ENCODE assay signal across 20 cellular contexts in the genomic region with DNA sequence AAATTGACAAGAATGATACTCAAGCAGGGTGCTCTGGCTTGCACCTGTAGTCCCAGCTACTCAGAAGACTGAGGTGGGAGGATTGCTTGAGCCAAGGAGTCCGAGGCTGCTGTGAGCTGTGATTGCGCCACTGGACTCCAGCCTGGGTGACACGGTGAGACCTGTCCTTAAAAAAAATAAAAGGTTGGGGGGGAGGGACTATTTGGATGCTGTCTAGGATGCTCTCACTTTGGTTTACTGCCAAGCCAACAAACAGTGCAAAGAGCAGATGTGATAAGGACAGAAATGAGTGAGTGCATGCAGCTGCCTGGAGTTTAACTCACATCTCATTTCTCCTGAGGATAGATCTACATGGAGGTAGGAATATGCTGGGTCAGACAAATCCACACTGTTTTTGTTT.
"Had no signal": no experiment of that assay in that cellular context is flagged by ENCODE, and none has a peak within 500 bp of the region (broad histone marks: within the 10 kb centered on the region; RNA-seq: fewer than 3 reads in every experiment).

No MANE protein-coding gene starts in this region.

- DNase-seq: activated CD4-positive, alpha-beta T cell treated with anti-CD3 and anti-CD28 coated beads, Interleukin-2, amount 10 ng/mL, durations not matched to agents 7 days and 5 days; activated CD8-positive, alpha-beta memory T cell treated with anti-CD3 and anti-CD28 coated beads, Interleukin-2, amount 10 ng/mL, durations not matched to agents 7 days and 5 days; activated CD8-positive, alpha-beta T cell treated with anti-CD3 and anti-CD28 coated beads for 36 hours; activated effector memory CD4-positive, alpha-beta T cell treated with anti-CD3 and anti-CD28 coated beads, Interleukin-2, amount 50 U/mL, for 16 hours; activated naive CD4-positive, alpha-beta T cell treated with anti-CD3 and anti-CD28 coated beads, Interleukin-2, amount 10 ng/mL, durations not matched to agents 7 days and 5 days; activated T-cell treated with anti-CD3 and anti-CD28 coated beads for 4 hours; amygdala; effector CD4-positive, alpha-beta T cell; erythroblast; foreskin melanocyte; mammary epithelial cell; naive thymus-derived CD8-positive, alpha-beta T cell; retina; stimulated activated CD4-positive, alpha-beta T cell treated with anti-CD3 and anti-CD28 coated beads, Interleukin-1b, Interleukin-23, amount 100 ng/mL, for 48 hours; substantia nigra; T-cell; thyroid gland had no signal

- H3K4me3 ChIP-seq: thyroid gland had no signal

- H3K27ac ChIP-seq: thyroid gland, VCaP had no signal

- H3K9me3 ChIP-seq: thyroid gland had no signal

- FAIRE-seq: endometrium, islet of Langerhans had no signal

- H3K36me3 ChIP-seq: thyroid gland had no signal

- H3K27me3 ChIP-seq: thyroid gland had no signal
